In the genomic region with DNA sequence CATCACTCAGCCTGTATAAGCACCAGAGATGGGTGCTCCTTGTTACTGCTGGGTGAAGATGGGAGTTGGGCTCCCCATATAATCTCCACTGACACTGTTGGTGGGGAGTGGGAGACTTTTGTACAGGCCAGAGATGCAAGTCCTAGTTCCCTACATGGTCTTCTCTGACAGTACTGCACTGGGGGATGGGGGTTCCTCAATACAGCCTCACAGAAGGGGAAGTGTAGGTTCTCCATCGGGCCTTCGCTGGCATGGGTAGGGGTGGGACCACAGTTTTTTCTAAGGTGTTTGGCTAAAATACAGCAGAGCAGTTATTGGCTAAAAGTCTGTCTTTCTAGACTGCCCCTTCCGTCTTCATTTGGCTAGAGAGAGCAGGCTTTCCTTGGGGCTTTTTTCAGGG, we compare ENCODE assay signal across 25 cellular contexts.
"Had no signal": no experiment of that assay in that cellular context is flagged by ENCODE, and none has a peak within 500 bp of the region (broad histone marks: within the 10 kb centered on the region; RNA-seq: fewer than 3 reads in every experiment).

No MANE protein-coding gene starts in this region.

- H3K27ac ChIP-seq: adrenal gland, body of pancreas, esophagus squamous epithelium, heart right ventricle, left ventricle myocardium inferior, ovary, right lobe of liver, tibial nerve had no signal

- H3K27me3 ChIP-seq: adrenal gland, body of pancreas, esophagus squamous epithelium, heart right ventricle, ovary, right lobe of liver, tibial nerve had no signal

- H3K4me1 Mint-ChIP-seq: activated B cell treated with CpG ODN at 0.5 μM for 24 hours; activated CD8-positive, alpha-beta memory T cell treated with anti-CD3 and anti-CD28 coated beads, Interleukin-2, amount 10 ng/mL, durations not matched to agents 7 days and 5 days; activated naive CD8-positive, alpha-beta T cell treated with anti-CD3 and anti-CD28 coated beads for 36 hours had no signal

- H3K27ac Mint-ChIP-seq: activated B cell treated with CpG ODN at 0.5 μM for 24 hours; activated CD8-positive, alpha-beta memory T cell treated with anti-CD3 and anti-CD28 coated beads, Interleukin-2, amount 10 ng/mL, durations not matched to agents 7 days and 5 days; activated CD8-positive, alpha-beta T cell treated with anti-CD3 and anti-CD28 coated beads, Interleukin-2, amount 10 ng/mL, durations not matched to agents 7 days and 5 days; activated naive CD8-positive, alpha-beta T cell treated with anti-CD3 and anti-CD28 coated beads for 36 hours; natural killer cell treated with Interleukin-12 subunit alpha and Interleukin-12 subunit beta and Interleukin-15 and Interleukin-18, amount 100 ng/mL, for 72 hours; progenitor cell of endocrine pancreas had no signal

- H3K4me3 ChIP-seq: adrenal gland, body of pancreas, esophagus squamous epithelium, heart right ventricle, left ventricle myocardium inferior, lung, ovary, right lobe of liver, tibial nerve had no signal

- ATAC-seq: activated CD8-positive, alpha-beta memory T cell treated with anti-CD3 and anti-CD28 coated beads, Interleukin-2, amount 10 ng/mL, durations not matched to agents 7 days and 5 days; activated CD8-positive, alpha-beta T cell treated with anti-CD3 and anti-CD28 coated beads, Interleukin-2, amount 10 ng/mL, durations not matched to agents 7 days and 5 days; body of pancreas; heart right ventricle; natural killer cell treated with Interleukin-12 subunit alpha and Interleukin-12 subunit beta and Interleukin-15 and Interleukin-18, amount 100 ng/mL, for 72 hours; right lobe of liver had no signal

- DNase-seq: activated B cell treated with CpG ODN at 0.5 μM for 24 hours; activated CD8-positive, alpha-beta memory T cell treated with anti-CD3 and anti-CD28 coated beads, Interleukin-2, amount 10 ng/mL, durations not matched to agents 7 days and 5 days; activated CD8-positive, alpha-beta T cell treated with anti-CD3 and anti-CD28 coated beads, Interleukin-2, amount 10 ng/mL, durations not matched to agents 7 days and 5 days; activated effector memory CD4-positive, alpha-beta T cell treated with Interleukin-2 at 50 U/mL for 16 hours; activated naive CD4-positive, alpha-beta T cell treated with Interleukin-2 at 50 U/mL for 16 hours; activated naive CD8-positive, alpha-beta T cell treated with anti-CD3 and anti-CD28 coated beads for 36 hours; adrenal gland; aorta; body of pancreas; dermis blood vessel endothelial cell; effector CD4-positive, alpha-beta T cell; esophagus squamous epithelium; foreskin melanocyte; heart right ventricle; left ventricle myocardium inferior; mesendoderm; ovary; right lobe of liver; stimulated activated CD4-positive, alpha-beta T cell treated with anti-CD3 and anti-CD28 coated beads, Interleukin-2, amount 100 ng/mL, for 48 hours; stimulated activated naive CD4-positive, alpha-beta T cell treated with Interleukin-2 at 50 U/mL for 16 hours; T1000 had no signal

- H3K36me3 Mint-ChIP-seq: activated CD8-positive, alpha-beta memory T cell treated with anti-CD3 and anti-CD28 coated beads, Interleukin-2, amount 10 ng/mL, durations not matched to agents 7 days and 5 days; activated naive CD8-positive, alpha-beta T cell treated with anti-CD3 and anti-CD28 coated beads for 36 hours; natural killer cell treated with Interleukin-12 subunit alpha and Interleukin-12 subunit beta and Interleukin-15 and Interleukin-18, amount 100 ng/mL, for 72 hours had no signal

- H3K36me3 ChIP-seq: adrenal gland, esophagus squamous epithelium, heart right ventricle, left ventricle myocardium inferior, ovary, right lobe of liver, tibial nerve had no signal

- H3K4me1 ChIP-seq: adrenal gland, body of pancreas, left ventricle myocardium inferior had no signal

- H3K9me3 ChIP-seq: adrenal gland, body of pancreas, ovary, right lobe of liver had no signal

- H3K9me3 Mint-ChIP-seq: natural killer cell treated with Interleukin-12 subunit alpha and Interleukin-12 subunit beta and Interleukin-15 and Interleukin-18, amount 100 ng/mL, for 72 hours had no signal

- H3K27me3 Mint-ChIP-seq: progenitor cell of endocrine pancreas had no signal

- H3K4me3 Mint-ChIP-seq: activated B cell treated with CpG ODN at 0.5 μM for 24 hours; activated CD8-positive, alpha-beta memory T cell treated with anti-CD3 and anti-CD28 coated beads, Interleukin-2, amount 10 ng/mL, durations not matched to agents 7 days and 5 days; activated CD8-positive, alpha-beta T cell treated with anti-CD3 and anti-CD28 coated beads, Interleukin-2, amount 10 ng/mL, durations not matched to agents 7 days and 5 days; activated naive CD8-positive, alpha-beta T cell treated with anti-CD3 and anti-CD28 coated beads for 36 hours; natural killer cell treated with Interleukin-12 subunit alpha and Interleukin-12 subunit beta and Interleukin-15 and Interleukin-18, amount 100 ng/mL, for 72 hours had no signal
